In the genomic region with DNA sequence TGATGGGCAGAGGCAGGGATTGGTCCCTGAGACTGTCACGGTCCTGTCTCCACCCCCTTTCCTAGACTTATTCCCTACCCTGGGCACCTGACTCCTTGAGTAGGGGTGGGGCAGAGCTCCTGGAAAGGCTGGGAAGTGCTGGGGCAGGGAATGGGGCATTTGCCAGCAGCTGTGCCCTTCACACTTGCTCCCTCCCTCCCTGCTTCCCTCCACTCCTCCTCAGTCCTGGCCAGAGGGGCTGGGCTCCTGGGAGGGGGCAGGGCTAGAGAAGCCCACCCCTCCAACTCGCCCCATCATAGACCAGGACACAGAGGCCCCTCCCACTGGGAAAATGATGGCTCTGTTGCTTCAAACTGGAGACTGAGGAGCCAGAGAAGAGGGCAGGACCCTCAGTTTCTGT, we compare ENCODE assay signal across 24 cellular contexts. TPM values are rescaled to one million over a fixed set of nuclear protein-coding genes. Genes with fewer than 3 reads are reported as not detected.
A peak's percentile ranks its signal among the peaks of the same experiment; 100 is the strongest.
DNase-seq lines count a peak whose midpoint lies in the region; ATAC-seq and TF ChIP-seq lines count a peak whose summit lies in the region.
"Had no signal": no experiment of that assay in that cellular context is flagged by ENCODE, and none has a peak within 500 bp of the region (broad histone marks: within the 10 kb centered on the region; RNA-seq: fewer than 3 reads in every experiment).

No MANE protein-coding gene starts in this region.

- intact Hi-C loops in natural killer cell (cut with micrococcal nuclease), result no loop called here
- intact Hi-C loops in HCT116 (cut with micrococcal nuclease), result no loop called here

- H3K4me1 ChIP-seq in HCT116 (ENCODE audit: control insufficient read depth in 1 of 2, insufficient read depth in 2 of 2, low read length in 2 of 2) (no peaks in the 10 kb centered on the region), osteoblast (ENCODE audit: insufficient read depth, low read length) (no peaks in the 10 kb centered on the region)
- H3K4me1 ChIP-seq: A549, BE2C had no signal

- DNase-seq in natural killer cell treated with Interleukin-12 subunit alpha and Interleukin-12 subunit beta and Interleukin-15 and Interleukin-18, amount 100 ng/mL, for 72 hours (ENCODE audit: low spot score), result peak; percentile 34
- DNase-seq in natural killer cell, result no peak
- DNase-seq in HCT116 (ENCODE audit: low read depth, low spot score), result no peak
- DNase-seq in chondrocyte (ENCODE audit: low spot score), result peak; percentile 52
- peak; percentile 66 for DNase-seq in osteoblast (ENCODE audit: insufficient read length, low spot score, missing footprints)
- no peak for DNase-seq in left lobe of liver (ENCODE audit: low spot score)
- DNase-seq in NCI-H1436 treated with DMSO at 0.1 percent for 48 hours (lab: John Stamatoyannopoulos, UW), result no peak
- DNase-seq: 8988T; ACHN; AML-193; BE2C; CD4-positive, alpha-beta T cell; CD8-positive, alpha-beta memory T cell; DMS 273 treated with DMSO at 0.1 percent for 48 hours; DMS53; DMS79 treated with DMSO at 0.1 percent for 48 hours; GF-D8; GOT3 had no signal

- H3K36me3 ChIP-seq in HCT116 (ENCODE audit: control insufficient read depth in 1 of 2, insufficient read depth in 2 of 2, low read length in 2 of 2) (no peaks in the 10 kb centered on the region), osteoblast (ENCODE audit: insufficient read depth, low read length) (no peaks in the 10 kb centered on the region)
- H3K36me3 ChIP-seq: BE2C; BLaER1 treated with 17β-estradiol and CSF1 and Interleukin-3, amounts not matched to agents 10 nM and 100 nM had no signal

- H3K9me3 Mint-ChIP-seq in natural killer cell treated with Interleukin-12 subunit alpha and Interleukin-12 subunit beta and Interleukin-15 and Interleukin-18, amount 100 ng/mL, for 72 hours, result no peaks in the 10 kb centered on the region
- H3K9me3 Mint-ChIP-seq in natural killer cell, result no peaks in the 10 kb centered on the region
- no peaks in the 10 kb centered on the region for H3K9me3 Mint-ChIP-seq in chondrocyte (ENCODE audit: low read depth)
- H3K9me3 Mint-ChIP-seq: CD4-positive, alpha-beta T cell; CD8-positive, alpha-beta memory T cell had no signal

- H3K4me3 Mint-ChIP-seq in natural killer cell treated with Interleukin-12 subunit alpha and Interleukin-12 subunit beta and Interleukin-15 and Interleukin-18, amount 100 ng/mL, for 72 hours, result no peak overlapping the region
- H3K4me3 Mint-ChIP-seq in natural killer cell (no peak overlapping the region), chondrocyte (ENCODE audit: unreplicated experiment) (no peak overlapping the region)
- H3K4me3 Mint-ChIP-seq: CD4-positive, alpha-beta T cell; CD8-positive, alpha-beta memory T cell had no signal

- no peaks in the 10 kb centered on the region for H3K36me3 Mint-ChIP-seq in natural killer cell treated with Interleukin-12 subunit alpha and Interleukin-12 subunit beta and Interleukin-15 and Interleukin-18, amount 100 ng/mL, for 72 hours
- H3K36me3 Mint-ChIP-seq in natural killer cell (no peaks in the 10 kb centered on the region), chondrocyte (ENCODE audit: low read depth) (no peaks in the 10 kb centered on the region)
- H3K36me3 Mint-ChIP-seq: CD14-positive monocyte; CD8-positive, alpha-beta memory T cell had no signal

- H3K27ac Mint-ChIP-seq in natural killer cell treated with Interleukin-12 subunit alpha and Interleukin-12 subunit beta and Interleukin-15 and Interleukin-18, amount 100 ng/mL, for 72 hours, result no peak overlapping the region
- H3K27ac Mint-ChIP-seq in natural killer cell (no peak overlapping the region), chondrocyte (ENCODE audit: unreplicated experiment) (no peak overlapping the region)
- H3K27ac Mint-ChIP-seq: CD14-positive monocyte; CD4-positive, alpha-beta T cell had no signal

- H3K4me3 ChIP-seq in HCT116 (replicated peaks in 1 of 2; ENCODE audit: low read depth in 1 of 2, low read length in 2 of 2) (no peak overlapping the region), osteoblast (ENCODE audit: insufficient read depth, low read length) (no peak overlapping the region)
- H3K4me3 ChIP-seq: A549; BLaER1 treated with 17β-estradiol and CSF1 and Interleukin-3, amounts not matched to agents 10 nM and 100 nM had no signal

- no peaks in the 10 kb centered on the region for H3K4me1 Mint-ChIP-seq in natural killer cell treated with Interleukin-12 subunit alpha and Interleukin-12 subunit beta and Interleukin-15 and Interleukin-18, amount 100 ng/mL, for 72 hours (ENCODE audit: low read depth in 2 of 2)
- H3K4me1 Mint-ChIP-seq in natural killer cell (no peaks in the 10 kb centered on the region), chondrocyte (ENCODE audit: low read depth) (no peaks in the 10 kb centered on the region)
- H3K4me1 Mint-ChIP-seq: CD8-positive, alpha-beta memory T cell had no signal

- no peak for TF ChIP-seq POLR2A in HCT116 (IDR thresholded peaks at IDR 0.05; ENCODE audit: borderline replicate concordance, extremely low read depth, insufficient read depth, insufficient read length)

- RAD21 ChIA-PET in HCT116 (lab: Charles Lee; ENCODE audit: low non-redundant PET in 1 of 2, low total read pairs in 2 of 2, uncharacterized antibody in 2 of 2, unreplicated experiment in 2 of 2), result no interaction called here

- H3K27me3 Mint-ChIP-seq in natural killer cell treated with Interleukin-12 subunit alpha and Interleukin-12 subunit beta and Interleukin-15 and Interleukin-18, amount 100 ng/mL, for 72 hours, result peaks cover 11 to 21% of the 10 kb centered on the region in 2 donors
- peaks cover 6 to 7% of the 10 kb centered on the region in 2 donors for H3K27me3 Mint-ChIP-seq in natural killer cell (ENCODE audit: low read depth in 2 of 2)
- peaks cover 67% of the 10 kb centered on the region for H3K27me3 Mint-ChIP-seq in chondrocyte (ENCODE audit: low read depth)

- H3K27me3 ChIP-seq in HCT116 (ENCODE audit: insufficient read depth, low read length), result no peaks in the 10 kb centered on the region
- H3K27me3 ChIP-seq in osteoblast (ENCODE audit: insufficient read depth, low read length), result peaks cover 9% of the 10 kb centered on the region

- H4K20me1 ChIP-seq in HCT116 (ENCODE audit: insufficient read depth), result no peaks in the 10 kb centered on the region
- no peaks in the 10 kb centered on the region for H4K20me1 ChIP-seq in osteoblast (ENCODE audit: insufficient read depth, low read length)
- H4K20me1 ChIP-seq: BLaER1 treated with 17β-estradiol and CSF1 and Interleukin-3, amounts not matched to agents 10 nM and 100 nM had no signal

- CTCF ChIA-PET in HCT116 (lab: Charles Lee), result no interaction called here

- H3K9ac ChIP-seq in HCT116 (ENCODE audit: low read length), result no peak overlapping the region
- H3K9ac ChIP-seq: BLaER1 treated with 17β-estradiol and CSF1 and Interleukin-3, amounts not matched to agents 10 nM and 100 nM had no signal

- TF ChIP-seq RAD21 in HCT116 (IDR thresholded peaks at IDR 0.05; ENCODE audit: low read depth), result no peak

- POLR2A ChIA-PET in HCT116 (lab: Charles Lee), result no interaction called here

- H3K9me3 ChIP-seq in HCT116 (ENCODE audit: control insufficient read depth in 1 of 2, insufficient read depth in 1 of 2, low read depth in 1 of 2, low read length in 2 of 2) (no peaks in the 10 kb centered on the region), osteoblast (ENCODE audit: low read depth, low read length) (no peaks in the 10 kb centered on the region)
- H3K9me3 ChIP-seq: A549; BE2C; BLaER1 treated with 17β-estradiol and CSF1 and Interleukin-3, amounts not matched to agents 10 nM and 100 nM had no signal

- TF ChIP-seq CTCF in natural killer cell (IDR thresholded peaks at IDR 0.05), result no peak
- TF ChIP-seq CTCF in HCT116 (IDR thresholded peaks at IDR 0.05 in 2 of 3, conservative IDR thresholded peaks at IDR 0.05 in 1 of 3; ENCODE audit: borderline replicate concordance in 1 of 3, insufficient read depth in 1 of 3, low read depth in 2 of 3, low read length in 2 of 3), result no peak
- TF ChIP-seq CTCF in chondrocyte (IDR thresholded peaks at IDR 0.05), result no peak
- no peak for TF ChIP-seq CTCF in osteoblast (IDR thresholded peaks at IDR 0.05; ENCODE audit: extremely low read depth, low read depth, low read length)

- H3K27ac ChIP-seq in HCT116 (ENCODE audit: low read depth, low read length) (no peak overlapping the region), osteoblast (ENCODE audit: low read depth, low read length) (no peak overlapping the region)
- H3K27ac ChIP-seq: A549; BLaER1 treated with 17β-estradiol and CSF1 and Interleukin-3, amounts not matched to agents 10 nM and 100 nM had no signal

- no peak for ATAC-seq in natural killer cell treated with Interleukin-12 subunit alpha and Interleukin-12 subunit beta and Interleukin-15 and Interleukin-18, amount 100 ng/mL, for 72 hours
- ATAC-seq in natural killer cell (no peak), HCT116 (0 out of 2 replicates have a peak, but pooled peaks have one; percentile 37), left lobe of liver (no peak), HG03039 (IDR thresholded peaks at IDR 0.05; ENCODE audit: unreplicated experiment) (no peak)
- ATAC-seq: A549 had no signal

- H2AFZ ChIP-seq in HCT116 (ENCODE audit: low read depth, low read length, poor library complexity, severe bottlenecking), result no peak overlapping the region
- H2AFZ ChIP-seq in osteoblast (ENCODE audit: low read length), result no peak overlapping the region

- H3K4me2 ChIP-seq in HCT116 (ENCODE audit: low read length), result no peak overlapping the region
- no peak overlapping the region for H3K4me2 ChIP-seq in osteoblast (ENCODE audit: insufficient read depth, low read length)
- H3K4me2 ChIP-seq: A549; BLaER1 treated with 17β-estradiol and CSF1 and Interleukin-3, amounts not matched to agents 10 nM and 100 nM had no signal

- H3K9me2 ChIP-seq in HCT116 (ENCODE audit: insufficient read depth), result no peaks in the 10 kb centered on the region

- no peaks in the 10 kb centered on the region for H3K79me2 ChIP-seq in HCT116 (ENCODE audit: insufficient read depth, low read length)
- no peaks in the 10 kb centered on the region for H3K79me2 ChIP-seq in osteoblast (ENCODE audit: insufficient read depth, low read length)

- no TSS peak for BruUV-seq in HCT116 (replicated peaks; lab: Mats Ljungman, UMichigan)

RNA-seq across cellular contexts. Expression of a gene that starts 11.6 kb away (rescaled TPM):
- total RNA-seq in natural killer cell treated with Interleukin-12 subunit alpha and Interleukin-12 subunit beta and Interleukin-15 and Interleukin-18, amount 100 ng/mL, for 72 hours, result not detected
- total RNA-seq in natural killer cell, result not detected
- total RNA-seq in HCT116 (2021; ENCODE audit: unreplicated experiment), result not detected
- polyA plus RNA-seq in HCT116 (2012), result 0.01 TPM in 1 of 2 replicates, not detected in the other
- total RNA-seq in chondrocyte, result 0.12 to 0.24 TPM (median 0.13 TPM) in 3 replicates
- total RNA-seq in osteoblast, result not detected in 2 replicates
- total RNA-seq in left lobe of liver, result not detected
- total RNA-seq: CD4-positive, alpha-beta T cell; CD8-positive, alpha-beta memory T cell; Daoy had no signal
- polyA plus RNA-seq: A549; CD14-positive monocyte; CD8-positive, alpha-beta memory T cell had no signal

RNA-seq across cellular contexts. Expression of a gene that starts 12.3 kb away (rescaled TPM):
- not detected for total RNA-seq in natural killer cell treated with Interleukin-12 subunit alpha and Interleukin-12 subunit beta and Interleukin-15 and Interleukin-18, amount 100 ng/mL, for 72 hours
- under 1 TPM in 1 of 3 donors, not detected in 2; 0.33 TPM for total RNA-seq in natural killer cell
- total RNA-seq in HCT116 (2021; ENCODE audit: unreplicated experiment), result 0.32 TPM
- 0.07 and 0.22 TPM in 2 replicates for polyA plus RNA-seq in HCT116 (2012)
- 0.28 to 0.42 TPM in 2 of 3 replicates, not detected in the other for total RNA-seq in chondrocyte
- total RNA-seq in osteoblast, result under 0.01 and 0.36 TPM in 2 replicates
- total RNA-seq in left lobe of liver, result 0.20 TPM
- total RNA-seq: CD4-positive, alpha-beta T cell; G401 had no signal
- polyA plus RNA-seq: CD14-positive monocyte; CD8-positive, alpha-beta memory T cell had no signal

RNA-seq across cellular contexts. Expression of a gene that starts 59.9 kb away (rescaled TPM):
- total RNA-seq in natural killer cell treated with Interleukin-12 subunit alpha and Interleukin-12 subunit beta and Interleukin-15 and Interleukin-18, amount 100 ng/mL, for 72 hours, result 1 to 10 TPM; 1.4 to 8.5 TPM
- total RNA-seq in natural killer cell, result 10 to 100 TPM in 2 of 3 donors, 1 to 10 TPM in 1; 7.1 to 27.8 (median 12.8) TPM
- 0.30 TPM for total RNA-seq in HCT116 (2021; ENCODE audit: unreplicated experiment)
- polyA plus RNA-seq in HCT116 (2012), result not detected in 2 replicates
- total RNA-seq in chondrocyte, result not detected in 3 replicates
- not detected in 2 replicates for total RNA-seq in osteoblast
- total RNA-seq in left lobe of liver, result 1.9 TPM
- total RNA-seq: Daoy, G401 had no signal
- polyA plus RNA-seq: A549 had no signal

Comparison
In these comparisons a context has a peak if more than half of its experiments do, and no peak if none do; other contexts are left out.
1. DNase-seq: peak in natural killer cell treated with Interleukin-12 subunit alpha and Interleukin-12 subunit beta and Interleukin-15 and Interleukin-18, amount 100 ng/mL, for 72 hours (single experiment), chondrocyte (single experiment) and osteoblast (single experiment); none in natural killer cell (single experiment), HCT116 (single experiment), left lobe of liver (single experiment) and NCI-H1436 treated with DMSO at 0.1 percent for 48 hours (single experiment).